ENCODE assay signal across 8 cellular contexts in the genomic region with DNA sequence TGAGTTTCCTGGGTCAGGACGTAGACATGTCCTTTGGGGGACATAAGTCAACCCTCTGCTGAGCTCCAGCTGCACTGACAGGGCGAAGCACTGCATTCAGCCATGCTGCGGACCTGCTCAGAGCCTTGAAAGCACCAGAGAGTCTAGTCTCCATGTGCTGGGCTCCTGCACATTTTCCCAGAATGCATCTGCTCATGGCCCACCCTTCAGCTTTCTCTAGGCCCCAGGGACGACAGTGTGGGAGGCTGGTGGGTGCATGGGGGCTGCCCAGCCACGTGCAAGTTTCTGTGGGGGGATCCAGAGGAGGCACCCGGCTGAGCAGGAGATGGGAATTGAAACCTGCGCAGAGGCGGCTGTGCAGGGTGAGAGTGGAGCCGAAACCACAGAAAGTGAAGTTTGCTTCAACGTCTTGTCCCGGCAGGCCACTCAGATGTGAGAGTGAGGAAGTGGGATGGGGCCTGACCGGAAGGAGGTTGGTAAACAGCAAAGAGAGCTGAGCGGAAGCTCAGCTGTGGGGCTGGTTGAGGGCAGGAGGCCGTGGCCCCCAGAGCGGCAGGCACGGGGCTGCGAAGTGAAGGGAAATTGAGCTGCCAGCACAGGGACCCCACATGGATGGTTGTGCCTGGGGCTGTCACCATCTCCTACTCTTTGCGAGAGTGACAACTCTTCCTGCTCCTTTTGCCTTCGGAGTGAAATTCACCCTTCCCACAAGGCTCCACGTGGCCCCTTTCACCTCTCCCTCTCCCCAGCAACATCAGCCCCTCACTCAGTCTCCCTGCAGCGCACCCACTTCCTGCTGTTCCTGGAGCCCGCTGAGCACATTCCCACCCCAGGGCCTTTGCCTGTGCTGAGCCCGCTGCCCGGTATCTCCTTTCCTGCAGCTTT.
A peak's percentile ranks its signal among the peaks of the same experiment; 100 is the strongest.
DNase-seq lines count a peak whose midpoint lies in the region; ATAC-seq and TF ChIP-seq lines count a peak whose summit lies in the region.

No MANE protein-coding gene starts in this region.

- H3K27me3 Mint-ChIP-seq in T-helper 2 cell treated with Interferon-gamma antibody and Interleukin-4, amounts not matched to agents 5 μg/mL and 100 μg/mL, for 36 hours (ENCODE audit: low read depth): no peaks in the 10 kb centered on the region

- H3K36me3 Mint-ChIP-seq in T-helper 2 cell treated with Interferon-gamma antibody and Interleukin-4, amounts not matched to agents 5 μg/mL and 100 μg/mL, for 36 hours (ENCODE audit: low read depth): peaks cover 13% of the 10 kb centered on the region

- no peak overlapping the region for H3K27ac ChIP-seq in effector memory CD4-positive, alpha-beta T cell (ENCODE audit: insufficient read depth, low read length, poor library complexity, severe bottlenecking)

- H3K36me3 ChIP-seq in effector memory CD4-positive, alpha-beta T cell (ENCODE audit: control insufficient read depth, insufficient read depth, low read length): no peaks in the 10 kb centered on the region

- H3K4me1 Mint-ChIP-seq in T-helper 2 cell treated with Interferon-gamma antibody and Interleukin-4, amounts not matched to agents 5 μg/mL and 100 μg/mL, for 36 hours (ENCODE audit: low read depth): peaks cover 22% of the 10 kb centered on the region

- ATAC-seq in HG03097 (IDR thresholded peaks at IDR 0.05; ENCODE audit: low FRiP score, unreplicated experiment) (peak; percentile 64), SK-N-SH treated with all-trans-retinoic acid at 6 μM for 48 hours (no peak; the same call in 1 of the 3 replicates)

- peaks cover 20% of the 10 kb centered on the region for H3K4me1 ChIP-seq in effector memory CD4-positive, alpha-beta T cell (ENCODE audit: control insufficient read depth, insufficient read depth, low read length, poor library complexity, severe bottlenecking)

- peak; percentile 74 for DNase-seq in NK-92 treated with Interleukin-12 subunit alpha and Interleukin-12 subunit beta, amount 100 ng/mL, for 24 hours (lab: John Stamatoyannopoulos, UW)
- DNase-seq in NK-92 (lab: John Stamatoyannopoulos, UW; ENCODE audit: unreplicated experiment): no peak
- DNase-seq in T-helper 2 cell treated with Interferon-gamma antibody and Interleukin-4, amounts not matched to agents 5 μg/mL and 100 μg/mL, for 36 hours (ENCODE audit: low spot score): peak; percentile 67
- no peak for DNase-seq in effector memory CD4-positive, alpha-beta T cell
- peak; percentile 40 for DNase-seq in stimulated activated CD4-positive, alpha-beta T cell treated with anti-CD3 and anti-CD28 coated beads, Interleukin-4, amount 100 ng/mL, for 1 hour
- no peak for DNase-seq in NCI-H1092 treated with DMSO at 0.1 percent for 48 hours (lab: John Stamatoyannopoulos, UW)

- no peaks in the 10 kb centered on the region for H3K9me3 ChIP-seq in effector memory CD4-positive, alpha-beta T cell (ENCODE audit: control insufficient read depth, low read length)

- H3K27ac Mint-ChIP-seq in T-helper 2 cell treated with Interferon-gamma antibody and Interleukin-4, amounts not matched to agents 5 μg/mL and 100 μg/mL, for 36 hours: peak overlapping the region; percentile 80

- H3K4me3 Mint-ChIP-seq in T-helper 2 cell treated with Interferon-gamma antibody and Interleukin-4, amounts not matched to agents 5 μg/mL and 100 μg/mL, for 36 hours: peak overlapping the region; percentile 71

- peak overlapping the region; percentile 17 for H3K4me3 ChIP-seq in effector memory CD4-positive, alpha-beta T cell (ENCODE audit: insufficient read depth, low read depth, low read length, poor library complexity, severe bottlenecking)

- H3K27me3 ChIP-seq in effector memory CD4-positive, alpha-beta T cell (replicated peaks; ENCODE audit: control insufficient read depth, insufficient read depth, low read length, poor library complexity, severe bottlenecking): no peaks in the 10 kb centered on the region

- H3K9me3 Mint-ChIP-seq in T-helper 2 cell treated with Interferon-gamma antibody and Interleukin-4, amounts not matched to agents 5 μg/mL and 100 μg/mL, for 36 hours: no peaks in the 10 kb centered on the region

TF ChIP-seq in SK-N-SH treated with all-trans-retinoic acid at 6 μM for 48 hours, 23 proteins besides CTCF, POLR2A, EP300 and RAD21:
- TF ChIP-seq TOX (CRISPR knock-in tag; IDR thresholded peaks at IDR 0.05; ENCODE audit: borderline replicate concordance): no peak
- no peak for TF ChIP-seq ARNTL (CRISPR knock-in tag; IDR thresholded peaks at IDR 0.05; ENCODE audit: borderline replicate concordance, low read depth)
- TF ChIP-seq ISL1 (CRISPR knock-in tag; IDR thresholded peaks at IDR 0.05): no peak
- no peak for TF ChIP-seq ZNF565 (CRISPR knock-in tag; conservative IDR thresholded peaks at IDR 0.05; ENCODE audit: low read depth)
- TF ChIP-seq ESRRG (CRISPR knock-in tag; IDR thresholded peaks at IDR 0.05): no peak
- no peak for TF ChIP-seq RARB (CRISPR knock-in tag; IDR thresholded peaks at IDR 0.05)
- TF ChIP-seq TCF4 (CRISPR knock-in tag; IDR thresholded peaks at IDR 0.05; ENCODE audit: borderline replicate concordance): no peak
- TF ChIP-seq PATZ1 (CRISPR knock-in tag; IDR thresholded peaks at IDR 0.05; ENCODE audit: borderline replicate concordance): no peak
- TF ChIP-seq OSR1 (CRISPR knock-in tag; IDR thresholded peaks at IDR 0.05): no peak
- no peak for TF ChIP-seq ZNF8 (CRISPR knock-in tag; IDR thresholded peaks at IDR 0.05)
- TF ChIP-seq, protein P1, sequence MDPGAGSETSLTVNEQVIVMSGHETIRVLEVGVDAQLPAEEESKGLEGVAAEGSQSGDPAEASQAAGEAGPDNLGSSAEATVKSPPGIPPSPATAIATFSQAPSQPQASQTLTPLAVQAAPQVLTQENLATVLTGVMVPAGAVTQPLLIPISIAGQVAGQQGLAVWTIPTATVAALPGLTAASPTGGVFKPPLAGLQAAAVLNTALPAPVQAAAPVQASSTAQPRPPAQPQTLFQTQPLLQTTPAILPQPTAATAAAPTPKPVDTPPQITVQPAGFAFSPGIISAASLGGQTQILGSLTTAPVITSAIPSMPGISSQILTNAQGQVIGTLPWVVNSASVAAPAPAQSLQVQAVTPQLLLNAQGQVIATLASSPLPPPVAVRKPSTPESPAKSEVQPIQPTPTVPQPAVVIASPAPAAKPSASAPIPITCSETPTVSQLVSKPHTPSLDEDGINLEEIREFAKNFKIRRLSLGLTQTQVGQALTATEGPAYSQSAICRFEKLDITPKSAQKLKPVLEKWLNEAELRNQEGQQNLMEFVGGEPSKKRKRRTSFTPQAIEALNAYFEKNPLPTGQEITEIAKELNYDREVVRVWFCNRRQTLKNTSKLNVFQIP (CRISPR knock-in tag; IDR thresholded peaks at IDR 0.05; ENCODE audit: borderline replicate concordance, low read depth): no peak
- TF ChIP-seq, protein P2, sequence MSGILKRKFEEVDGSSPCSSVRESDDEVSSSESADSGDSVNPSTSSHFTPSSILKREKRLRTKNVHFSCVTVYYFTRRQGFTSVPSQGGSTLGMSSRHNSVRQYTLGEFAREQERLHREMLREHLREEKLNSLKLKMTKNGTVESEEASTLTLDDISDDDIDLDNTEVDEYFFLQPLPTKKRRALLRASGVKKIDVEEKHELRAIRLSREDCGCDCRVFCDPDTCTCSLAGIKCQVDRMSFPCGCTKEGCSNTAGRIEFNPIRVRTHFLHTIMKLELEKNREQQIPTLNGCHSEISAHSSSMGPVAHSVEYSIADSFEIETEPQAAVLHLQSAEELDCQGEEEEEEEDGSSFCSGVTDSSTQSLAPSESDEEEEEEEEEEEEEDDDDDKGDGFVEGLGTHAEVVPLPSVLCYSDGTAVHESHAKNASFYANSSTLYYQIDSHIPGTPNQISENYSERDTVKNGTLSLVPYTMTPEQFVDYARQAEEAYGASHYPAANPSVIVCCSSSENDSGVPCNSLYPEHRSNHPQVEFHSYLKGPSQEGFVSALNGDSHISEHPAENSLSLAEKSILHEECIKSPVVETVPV (CRISPR knock-in tag; IDR thresholded peaks at IDR 0.05): no peak
- TF ChIP-seq ZNF70 (CRISPR knock-in tag; IDR thresholded peaks at IDR 0.05): no peak
- no peak for TF ChIP-seq BACH2 (CRISPR knock-in tag; IDR thresholded peaks at IDR 0.05; ENCODE audit: borderline replicate concordance)
- TF ChIP-seq SNAI2 (CRISPR knock-in tag; IDR thresholded peaks at IDR 0.05): no peak
- no peak for TF ChIP-seq GLIS3 (CRISPR knock-in tag; IDR thresholded peaks at IDR 0.05)
- no peak for TF ChIP-seq CSDC2 (CRISPR knock-in tag; IDR thresholded peaks at IDR 0.05)
- no peak for TF ChIP-seq ZFP3 (CRISPR knock-in tag; IDR thresholded peaks at IDR 0.05)

Comparison
In these comparisons a context has a peak if more than half of its experiments do, and no peak if none do; other contexts are left out.
1. DNase-seq: peak in NK-92 treated with Interleukin-12 subunit alpha and Interleukin-12 subunit beta, amount 100 ng/mL, for 24 hours (single experiment), T-helper 2 cell treated with Interferon-gamma antibody and Interleukin-4, amounts not matched to agents 5 μg/mL and 100 μg/mL, for 36 hours (single experiment) and stimulated activated CD4-positive, alpha-beta T cell treated with anti-CD3 and anti-CD28 coated beads, Interleukin-4, amount 100 ng/mL, for 1 hour (single experiment); none in NK-92 (single experiment), effector memory CD4-positive, alpha-beta T cell (0 of 3) and NCI-H1092 treated with DMSO at 0.1 percent for 48 hours (single experiment).